Comparison of ENCODE assay signal across 8 cellular contexts in genomic region chr11:126303623-126304456, GRCh38.
DNase-seq lines count a peak whose midpoint lies in the region; ATAC-seq lines count a peak whose summit lies in the region.

DCPS (plus strand) TSS chr11:126304060; CDS start chr11:126304081, 21 bp downstream.

- peak; percentile 91 for ATAC-seq in GM19467 (IDR thresholded peaks at IDR 0.05; ENCODE audit: unreplicated experiment)

- DNase-seq in CMK (ENCODE audit: low read depth) (peak; percentile 93), HPDE6-E6E7 (ENCODE audit: extremely low spot score) (peak; percentile 97), medulla oblongata (ENCODE audit: extremely low spot score) (peak; percentile 93)
- DNase-seq in NK-92 treated with Interleukin-12 subunit alpha and Interleukin-12 subunit beta, amount 100 ng/mL, for 24 hours (lab: John Stamatoyannopoulos, UW): peak; percentile 71
- DNase-seq in activated CD8-positive, alpha-beta memory T cell treated with anti-CD3 and anti-CD28 coated beads for 24 hours: peak; percentile 96
- peak; percentile 74 for DNase-seq in effector CD8-positive, alpha-beta T cell (lab: John Stamatoyannopoulos, UW)
- DNase-seq in stimulated activated CD8-positive, alpha-beta memory T cell treated with anti-CD3 and anti-CD28 coated beads, Interleukin-12 subunit alpha, Interleukin-12 subunit beta, amount 100 ng/mL, for 1 hour (ENCODE audit: low read depth): peak; percentile 65

Comparison
In these comparisons a context has a peak if more than half of its experiments do, and no peak if none do; other contexts are left out.
1. Peak in every context shown above with its lines: DNase-seq and ATAC-seq.